Comparison of ENCODE assay signal across 27 cellular contexts in genomic region chr6:155400022-155400965, GRCh38. TPM values are rescaled to one million over a fixed set of nuclear protein-coding genes. Genes with fewer than 3 reads are reported as not detected.
A peak's percentile ranks its signal among the peaks of the same experiment; 100 is the strongest.
DNase-seq lines count a peak whose midpoint lies in the region; ATAC-seq and TF ChIP-seq lines count a peak whose summit lies in the region.
"Had no signal": no experiment of that assay in that cellular context is flagged by ENCODE, and none has a peak within 500 bp of the region (broad histone marks: within the 10 kb centered on the region; RNA-seq: fewer than 3 reads in every experiment).

No MANE protein-coding gene starts in this region.

- peak overlapping the region; percentile 30 for H2AFZ ChIP-seq in smooth muscle cell (ENCODE audit: low read depth)

- H3K27ac ChIP-seq in smooth muscle cell (ENCODE audit: low read depth), result no peak overlapping the region
- H3K27ac ChIP-seq: heart left ventricle, Peyer's patch, SJSA1, testis, vagina, VCaP had no signal

- 73% methylated on average over 11 of the region's 11 CpGs for WGBS in smooth muscle cell (ENCODE audit: low lambda C conversion rate)

- ATAC-seq in GM19035 (IDR thresholded peaks at IDR 0.05; ENCODE audit: unreplicated experiment) (no peak), HG02678 (IDR thresholded peaks at IDR 0.05; ENCODE audit: unreplicated experiment) (no peak)
- ATAC-seq: activated CD8-positive, alpha-beta memory T cell treated with anti-CD3 and anti-CD28 coated beads, Interleukin-2, amount 10 ng/mL, durations not matched to agents 7 days and 5 days; heart left ventricle; left lobe of liver; stimulated activated naive B cell treated with anti-CD40 and anti-IgM and Interleukin-4, amounts not matched to agents 10 μg/mL and 1 μg/mL and 100 μg/mL, for 72 hours; T-helper 17 cell had no signal

- H3K79me2 ChIP-seq in smooth muscle cell (ENCODE audit: low read depth), result no peaks in the 10 kb centered on the region

- TF ChIP-seq CTCF in fibroblast of mammary gland (conservative IDR thresholded peaks at IDR 0.05; ENCODE audit: control insufficient read depth, insufficient read depth, low read depth, low read length) (no peak), smooth muscle cell (IDR thresholded peaks at IDR 0.05; ENCODE audit: borderline replicate concordance, insufficient read depth, poor library complexity, severe bottlenecking) (no peak)

- H3K4me2 ChIP-seq in smooth muscle cell, result peak overlapping the region; percentile 53

- peaks cover 8% of the 10 kb centered on the region for H3K4me1 ChIP-seq in smooth muscle cell (ENCODE audit: low read depth)
- H3K4me1 ChIP-seq: heart left ventricle, Peyer's patch, SJSA1, testis, vagina had no signal

- no peaks in the 10 kb centered on the region for H3K9me3 ChIP-seq in smooth muscle cell (replicated peaks; ENCODE audit: low read depth)
- H3K9me3 ChIP-seq: heart left ventricle, Peyer's patch, SJSA1, testis, vagina had no signal

- H3K9ac ChIP-seq in smooth muscle cell (ENCODE audit: low read depth), result no peak overlapping the region

- H3K27me3 ChIP-seq in smooth muscle cell (ENCODE audit: low read depth), result no peaks in the 10 kb centered on the region
- H3K27me3 ChIP-seq: heart left ventricle, Peyer's patch, SJSA1, testis, vagina had no signal

- H3F3A ChIP-seq in smooth muscle cell (ENCODE audit: low read depth), result no peaks in the 10 kb centered on the region

- no peaks in the 10 kb centered on the region for H4K20me1 ChIP-seq in smooth muscle cell (ENCODE audit: low read depth)

- no peaks in the 10 kb centered on the region for H3K36me3 ChIP-seq in smooth muscle cell (ENCODE audit: low read depth)
- H3K36me3 ChIP-seq: heart left ventricle, Peyer's patch, SJSA1, vagina had no signal

- DNase-seq in EH (ENCODE audit: low read depth), result peak; percentile 52
- peak; percentile 48 for DNase-seq in NCI-H146 (lab: John Stamatoyannopoulos, UW)
- DNase-seq in fibroblast of mammary gland (ENCODE audit: low read depth), result peak; percentile 51
- DNase-seq in smooth muscle cell (lab: John Stamatoyannopoulos, UW; ENCODE audit: unreplicated experiment), result no peak
- no peak for DNase-seq in effector CD8-positive, alpha-beta T cell (lab: John Stamatoyannopoulos, UW)
- DNase-seq: activated CD4-positive, alpha-beta T cell treated with anti-CD3 and anti-CD28 coated beads, Interleukin-2, amount 10 ng/mL, durations not matched to agents 7 days and 5 days; activated CD8-positive, alpha-beta memory T cell treated with anti-CD3 and anti-CD28 coated beads, Interleukin-2, amount 10 ng/mL, durations not matched to agents 7 days and 5 days; aorta; heart left ventricle; midbrain; NCI-H1105; NCI-H446 treated with DMSO at 0.1 percent for 48 hours; Peyer's patch; small intestine; stimulated activated naive B cell treated with anti-CD40 and anti-IgM and Interleukin-4, amounts not matched to agents 10 μg/mL and 1 μg/mL and 100 μg/mL, for 72 hours; T-helper 17 cell; testis had no signal

- H3K4me3 ChIP-seq in fibroblast of mammary gland (ENCODE audit: control insufficient read depth, low read depth, low read length) (no peak overlapping the region), smooth muscle cell (no peak overlapping the region)
- H3K4me3 ChIP-seq: heart left ventricle, Peyer's patch, SJSA1, testis, vagina had no signal

RNA-seq across cellular contexts. Expression of gene NOX3, which starts 55.3 kb away (rescaled TPM):
- not detected in 2 replicates for total RNA-seq in smooth muscle cell
- polyA plus RNA-seq in smooth muscle cell, result not detected in 2 replicates
- total RNA-seq: activated CD4-positive, alpha-beta T cell treated with anti-CD3 and anti-CD28 coated beads, Interleukin-2, amount 10 ng/mL, durations not matched to agents 7 days and 5 days; activated CD8-positive, alpha-beta memory T cell treated with anti-CD3 and anti-CD28 coated beads, Interleukin-2, amount 10 ng/mL, durations not matched to agents 7 days and 5 days; activated T-helper 1 cell treated with anti-CD3 and anti-CD28 coated beads, Interleukin-12 subunit alpha, Interleukin-12 subunit beta, Interleukin-2, Interleukin-4 antibody, amounts not matched to agents 30 ng/mL and 10 ng/mL and 1 ng/mL, durations not matched to agents 14 hours and 24 hours and 36 hours; aorta; fibroblast of villous mesenchyme; heart left ventricle; left lobe of liver; Peyer's patch; pulmonary artery endothelial cell; SJSA1; T-helper 17 cell; testis; vagina had no signal
- polyA plus RNA-seq: aorta, BJ, heart left ventricle, small intestine had no signal

Comparison
In these comparisons a context has a peak if more than half of its experiments do, and no peak if none do; other contexts are left out.
1. DNase-seq: peak in EH (single experiment), NCI-H146 (single experiment) and fibroblast of mammary gland (single experiment); none in smooth muscle cell (single experiment) and effector CD8-positive, alpha-beta T cell (single experiment).